Comparison of ENCODE assay signal across 7 cellular contexts in the genomic region with DNA sequence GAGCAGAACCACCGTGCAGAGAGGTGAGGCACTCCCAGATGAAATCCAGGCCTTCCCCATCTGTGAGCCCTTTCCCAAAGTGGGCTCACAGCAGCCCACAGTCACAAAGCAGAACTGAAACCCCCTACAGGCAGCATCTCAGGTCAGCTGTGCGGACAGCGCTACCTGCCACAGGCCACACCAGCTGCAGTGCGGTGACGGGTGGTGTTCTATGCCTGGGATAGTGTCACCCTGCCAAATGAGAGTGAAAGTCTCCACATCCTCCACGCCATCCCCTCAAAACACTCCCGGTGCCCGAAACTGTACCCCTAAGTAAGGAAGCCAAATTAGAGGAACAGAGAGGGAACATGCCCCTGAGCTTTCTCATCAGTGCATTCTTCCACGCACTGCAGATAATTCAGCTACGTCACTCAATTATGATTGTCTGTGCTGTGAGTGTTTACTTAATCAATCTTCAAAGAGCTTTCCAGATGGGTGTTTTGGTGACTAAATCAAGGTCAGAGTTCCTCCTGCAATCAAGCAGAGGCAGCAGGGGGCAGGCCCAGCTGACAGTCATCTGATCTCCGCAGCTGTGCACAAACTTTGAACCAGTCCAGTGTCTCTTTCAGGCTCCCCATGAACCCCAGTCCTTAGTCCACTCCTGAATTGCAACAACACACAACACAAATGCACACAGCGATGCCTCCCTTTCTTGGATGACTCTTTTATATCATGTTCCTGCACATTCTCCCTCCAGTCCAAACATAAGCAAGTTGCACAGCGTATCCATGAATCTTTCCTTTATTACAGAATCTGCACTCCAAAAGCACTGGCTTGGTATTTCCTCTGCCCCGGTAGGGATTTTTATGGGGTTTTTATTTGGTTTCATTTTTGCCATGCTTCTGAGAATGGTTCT.
DNase-seq lines count a peak whose midpoint lies in the region; ATAC-seq, FAIRE-seq and TF ChIP-seq lines count a peak whose summit lies in the region.

No MANE protein-coding gene starts in this region.

- H3K79me2 ChIP-seq in H1 (ENCODE audit: control insufficient read depth in 1 of 2, insufficient read depth in 2 of 2, low read length in 2 of 2): no peaks in the 10 kb centered on the region

- no peaks in the 10 kb centered on the region for H4K20me1 ChIP-seq in H1 (replicated peaks in 1 of 2; ENCODE audit: control insufficient read depth in 1 of 2, insufficient read depth in 2 of 2, low read length in 2 of 2)

- no peak; a peak in 1 of 4 replicates for TF ChIP-seq RAD21 in H1 (IDR thresholded peaks at IDR 0.05 in 1 of 2, conservative IDR thresholded peaks at IDR 0.05 in 1 of 2; ENCODE audit: low read depth in 2 of 2, low read length in 2 of 2)

- H3K4me2 ChIP-seq in H1 (ENCODE audit: insufficient read depth in 1 of 2, low read depth in 2 of 2, low read length in 2 of 2): no peak overlapping the region

- no peak overlapping the region for H3K9ac ChIP-seq in H1 (replicated peaks in 1 of 4; ENCODE audit: extremely low read depth in 1 of 4, low read depth in 3 of 4, low read length in 3 of 4)

- TF ChIP-seq CTCF in NB4 (IDR thresholded peaks at IDR 0.05; ENCODE audit: low read depth, low read length) (no peak), H1 (IDR thresholded peaks at IDR 0.05; ENCODE audit: control extremely low read depth in 1 of 3, insufficient read depth in 1 of 3, low read depth in 1 of 3, low read length in 3 of 3) (peak in 1 of 3 experiments; percentile 10; a peak in 1 of 4 replicates), upper lobe of left lung (IDR thresholded peaks at IDR 0.05) (peak in 1 of 6 experiments; percentile 11)

- ATAC-seq in GM18499 (IDR thresholded peaks at IDR 0.05; ENCODE audit: insufficient read depth, unreplicated experiment) (peak; percentile 34), upper lobe of left lung (ENCODE audit: low FRiP score in 2 of 2) (peak; percentile 53 to 54)
- peak; percentile 49 to 77 for ATAC-seq in activated CD4-positive, CD25-positive, alpha-beta regulatory T cell treated with anti-CD3 and anti-CD28 coated beads, Interleukin-2, amount 50 U/mL, for 24 hours
- peak; percentile 62 for ATAC-seq in naive thymus-derived CD4-positive, alpha-beta T cell

- POLR2A ChIA-PET in H1 (lab: Charles Lee; ENCODE audit: partially characterized antibody): interaction anchor here (0.8 kb wide), 1 partner anchor 9 kb away, joined by 3 read pairs; no protein-coding TSS in a partner anchor
- POLR2A ChIA-PET in naive thymus-derived CD4-positive, alpha-beta T cell (lab: Charles Lee): interaction anchor here (0.9 to 2.3 kb wide), 10 partner anchors 9 to 372 kb away, joined by 3 to 8 read pairs (median 4); a partner anchor contains a TSS

- no peaks in the 10 kb centered on the region for H3K23me2 ChIP-seq in H1 (ENCODE audit: low read depth, low read length)

- H3K4ac ChIP-seq in H1 (replicated peaks; ENCODE audit: insufficient read length, low read depth, low read length): no peak overlapping the region

- H3K4me1 ChIP-seq in H1 (replicated peaks in 1 of 4; ENCODE audit: control insufficient read depth in 3 of 4, insufficient read depth in 4 of 4, low read length in 3 of 4): peaks cover 0 to 7% (median 1%) of the 10 kb centered on the region in 4 experiments; a peak in 5 of 7 replicates
- H3K4me1 ChIP-seq in naive thymus-derived CD4-positive, alpha-beta T cell (ENCODE audit: control insufficient read depth in 2 of 2, insufficient read depth in 2 of 2, low read length in 2 of 2): peaks cover 34 to 48% of the 10 kb centered on the region in 2 donors
- H3K4me1 ChIP-seq in upper lobe of left lung: peaks cover 64 to 88% (median 73%) of the 10 kb centered on the region in 4 donors

- H2BK15ac ChIP-seq in H1 (ENCODE audit: low read length): no peak overlapping the region

- H3K4me3 Mint-ChIP-seq in naive thymus-derived CD4-positive, alpha-beta T cell: peak overlapping the region; percentile 16 to 78 (median 69)

- 95% methylated on average over 14 of the region's 14 CpGs; no CpG with 5 or more reads in 1 of the 2 experiments for WGBS in H1 (ENCODE audit: extremely low coverage in 1 of 2, insufficient coverage in 1 of 2, insufficient read length in 1 of 2, insufficient replicate concordance in 2 of 2, low coverage in 1 of 2, low lambda C conversion rate in 2 of 2, missing lambda C conversion rate in 1 of 2), 2 experiments
- 25 to 31% methylated on average over 9 to 14 of the region's 14 CpGs for WGBS in upper lobe of left lung, 2 donors

- H2AK5ac ChIP-seq in H1 (ENCODE audit: low read depth, low read length): no peak overlapping the region

- H3K4me3 ChIP-seq in NB4 (ENCODE audit: low read depth, low read length): peak overlapping the region; percentile 33
- H3K4me3 ChIP-seq in H1 (ENCODE audit: extremely low read depth in 1 of 4, insufficient read depth in 2 of 4, low read depth in 3 of 4, low read length in 4 of 4): no peak overlapping the region
- H3K4me3 ChIP-seq in naive thymus-derived CD4-positive, alpha-beta T cell (ENCODE audit: low read length): no peak overlapping the region
- H3K4me3 ChIP-seq in upper lobe of left lung: peak overlapping the region in 1 of 4 donors; percentile 18

- no peaks in the 10 kb centered on the region for H3K27me3 ChIP-seq in H1 (replicated peaks in 1 of 4; ENCODE audit: control insufficient read depth in 3 of 4, extremely low read depth in 1 of 4, insufficient read depth in 3 of 4, low read length in 3 of 4)
- H3K27me3 ChIP-seq in naive thymus-derived CD4-positive, alpha-beta T cell (ENCODE audit: control insufficient read depth in 2 of 2, insufficient read depth in 2 of 2, low read length in 2 of 2): no peaks in the 10 kb centered on the region
- H3K27me3 ChIP-seq in upper lobe of left lung: no peaks in the 10 kb centered on the region

- FAIRE-seq in H1 (lab: Jason Lieb, UNC): no peak

- H3K27ac ChIP-seq in H1 (ENCODE audit: low read depth, low read length) (no peak overlapping the region), upper lobe of left lung (peak overlapping the region; percentile 87 to 95 (median 92))
- peak overlapping the region; percentile 18 for H3K27ac ChIP-seq in naive thymus-derived CD4-positive, alpha-beta T cell (ENCODE audit: low read depth, low read length)

- no peak overlapping the region for H2BK120ac ChIP-seq in H1 (replicated peaks; ENCODE audit: low read depth, low read length)

- peaks cover 0 to 5% (median 0%) of the 10 kb centered on the region in 11 donors for H3K9me3 Mint-ChIP-seq in naive thymus-derived CD4-positive, alpha-beta T cell

- CTCF ChIA-PET in H1 (lab: Charles Lee; ENCODE audit: partially characterized antibody): interaction anchor here (0.6 to 1.9 kb wide), 11 partner anchors 11 to 479 kb away, joined by 3 to 5 read pairs (median 3); no protein-coding TSS in a partner anchor
- CTCF ChIA-PET in naive thymus-derived CD4-positive, alpha-beta T cell (lab: Charles Lee): interaction anchor here (0.6 to 1.1 kb wide), 5 partner anchors 14 to 379 kb away, joined by 3 to 7 read pairs (median 3); no protein-coding TSS in a partner anchor

- no peak overlapping the region for H2BK5ac ChIP-seq in H1 (ENCODE audit: low read depth, low read length)

- DNase-seq in H4 (ENCODE audit: low spot score) (peak; percentile 77), NB4 (ENCODE audit: low read depth) (peak; percentile 75), H1 (ENCODE audit: low read depth in 1 of 2, low spot score in 2 of 2) (no peak), upper lobe of left lung (peak in 1 of 2 donors; percentile 77)
- peak in 4 of 9 donors; percentile 9 to 49 (median 40) for DNase-seq in naive thymus-derived CD4-positive, alpha-beta T cell

- H4K91ac ChIP-seq in H1 (replicated peaks; ENCODE audit: insufficient read length, low read length): no peak overlapping the region

- no peak overlapping the region for H3K56ac ChIP-seq in H1 (replicated peaks; ENCODE audit: insufficient read length, low read depth, low read length)

- peak overlapping the region; percentile 10; the same call in 1 of the 2 replicates for H2BK12ac ChIP-seq in H1 (ENCODE audit: low read depth, low read length)

- no peaks in the 10 kb centered on the region for H3K27me3 Mint-ChIP-seq in naive thymus-derived CD4-positive, alpha-beta T cell

- no peaks in the 10 kb centered on the region for H3K9me3 ChIP-seq in H1 (ENCODE audit: insufficient read depth in 2 of 2, low read depth in 1 of 2, low read length in 1 of 2)
- no peaks in the 10 kb centered on the region for H3K9me3 ChIP-seq in naive thymus-derived CD4-positive, alpha-beta T cell (ENCODE audit: control insufficient read depth in 2 of 3, low read length in 3 of 3)
- H3K9me3 ChIP-seq in upper lobe of left lung: no peaks in the 10 kb centered on the region

- TF ChIP-seq EP300 in H1 (IDR thresholded peaks at IDR 0.05; ENCODE audit: borderline replicate concordance in 1 of 2, low read depth in 2 of 2, low read length in 2 of 2): no peak
- peak in 2 of 4 donors; percentile 43 to 86 for TF ChIP-seq EP300 in upper lobe of left lung (IDR thresholded peaks at IDR 0.05)

- H3K18ac ChIP-seq in H1 (ENCODE audit: extremely low read depth, low read length): no peak overlapping the region

- no peaks in the 10 kb centered on the region for H3K36me3 ChIP-seq in H1 (ENCODE audit: control insufficient read depth in 2 of 4, insufficient read depth in 4 of 4, low read length in 3 of 4)
- H3K36me3 ChIP-seq in naive thymus-derived CD4-positive, alpha-beta T cell (ENCODE audit: control insufficient read depth in 2 of 3, insufficient read depth in 3 of 3, low read length in 3 of 3): no peaks in the 10 kb centered on the region
- no peaks in the 10 kb centered on the region for H3K36me3 ChIP-seq in upper lobe of left lung

- TF ChIP-seq POLR2A in NB4 (IDR thresholded peaks at IDR 0.05; ENCODE audit: extremely low read depth, insufficient read length) (no peak), H1 (IDR thresholded peaks at IDR 0.05; ENCODE audit: control extremely low read depth in 1 of 2, low read depth in 2 of 2, low read length in 2 of 2) (no peak), upper lobe of left lung (IDR thresholded peaks at IDR 0.05) (peak in 1 of 4 donors; percentile 72)

- no peak overlapping the region for H4K8ac ChIP-seq in H1 (ENCODE audit: extremely low read depth, insufficient read depth, low read length)

- no peak overlapping the region for H2BK20ac ChIP-seq in H1 (ENCODE audit: low read length)

- H3K14ac ChIP-seq in H1 (ENCODE audit: insufficient read length): no peak overlapping the region

- no peaks in the 10 kb centered on the region for H3K79me1 ChIP-seq in H1 (ENCODE audit: low read depth, low read length)

- peaks cover 38 to 79% (median 45%) of the 10 kb centered on the region in 7 donors for H3K4me1 Mint-ChIP-seq in naive thymus-derived CD4-positive, alpha-beta T cell

- intact Hi-C loops in naive thymus-derived CD4-positive, alpha-beta T cell (cut with micrococcal nuclease): loop anchor here (1.0 to 2.0 kb wide), 4 partner anchors 15 to 52 kb away; no protein-coding TSS in a partner anchor

- no peak overlapping the region for H3K23ac ChIP-seq in H1 (ENCODE audit: insufficient read length)

- H3K36me3 Mint-ChIP-seq in naive thymus-derived CD4-positive, alpha-beta T cell: peaks cover 0 to 7% (median 0%) of the 10 kb centered on the region in 5 donors

- H2AFZ ChIP-seq in H1 (ENCODE audit: low read length): no peak overlapping the region

- H4K5ac ChIP-seq in H1 (ENCODE audit: insufficient read length, low read depth, low read length): no peak overlapping the region

- H3K27ac Mint-ChIP-seq in naive thymus-derived CD4-positive, alpha-beta T cell: peak overlapping the region; percentile 66 to 94 (median 81)

TF ChIP-seq in H1, 55 proteins besides CTCF, POLR2A, EP300 and RAD21 (continues in another document):
- no peak for TF ChIP-seq RBBP5 (IDR thresholded peaks at IDR 0.05; ENCODE audit: borderline replicate concordance, low read depth, low read length)

Comparison
In these comparisons a context has a peak if more than half of its experiments do, and no peak if none do; other contexts are left out.
1. DNase-seq: peak in H4 (single experiment) and NB4 (single experiment); none in H1 (0 of 2).
2. Peak in every context shown above with its lines, with median percentiles within 50 percentile points of each other: ATAC-seq.